8 cellular contexts compared by ENCODE assay signal in genomic region chr1:43545686-43546387, GRCh38. TPM values are rescaled to one million over a fixed set of nuclear protein-coding genes. Genes with fewer than 3 reads are reported as not detected.
A peak's percentile ranks its signal among the peaks of the same experiment; 100 is the strongest.
DNase-seq lines count a peak whose midpoint lies in the region; ATAC-seq and TF ChIP-seq lines count a peak whose summit lies in the region.

No MANE protein-coding gene starts in this region.

- no peaks in the 10 kb centered on the region for H3K36me3 ChIP-seq in mucosa of descending colon (ENCODE audit: low read depth)
- no peaks in the 10 kb centered on the region for H3K36me3 ChIP-seq in CD8-positive, alpha-beta memory T cell (ENCODE audit: insufficient read depth, low read length)

- intact Hi-C loops in mucosa of descending colon (cut with DNase I, micrococcal nuclease) = no loop called here
- intact Hi-C loops in CD4-positive, alpha-beta T cell (cut with DNase I, micrococcal nuclease) = no loop called here
- intact Hi-C loops in natural killer cell (cut with micrococcal nuclease) = no loop called here

- peaks cover 82% of the 10 kb centered on the region for H3K4me1 ChIP-seq in mucosa of descending colon (ENCODE audit: low read depth)
- no peaks in the 10 kb centered on the region for H3K4me1 ChIP-seq in CD8-positive, alpha-beta memory T cell (ENCODE audit: insufficient read depth, low read length)

- H3K27me3 Mint-ChIP-seq in CD4-positive, alpha-beta T cell = peaks cover 13% of the 10 kb centered on the region
- H3K27me3 Mint-ChIP-seq in CD8-positive, alpha-beta memory T cell = peaks cover 10 to 21% of the 10 kb centered on the region in 2 donors
- H3K27me3 Mint-ChIP-seq in natural killer cell (ENCODE audit: low read depth in 2 of 2) = peaks cover 7 to 10% of the 10 kb centered on the region in 2 donors

- TF ChIP-seq CTCF in mucosa of descending colon (IDR thresholded peaks at IDR 0.05) (no peak), natural killer cell (IDR thresholded peaks at IDR 0.05) (no peak)
- no peak for TF ChIP-seq CTCF in CD4-positive, alpha-beta T cell (IDR thresholded peaks at IDR 0.05)

- POLR2A ChIA-PET in CD4-positive, alpha-beta T cell (lab: Charles Lee) = no interaction called here
- POLR2A ChIA-PET in CD8-positive, alpha-beta memory T cell (lab: Charles Lee) = no interaction called here

- peaks cover 6% of the 10 kb centered on the region for H3K4me1 Mint-ChIP-seq in CD4-positive, alpha-beta T cell (ENCODE audit: low read depth)
- peaks cover 4 to 7% (median 4%) of the 10 kb centered on the region in 3 donors for H3K4me1 Mint-ChIP-seq in CD8-positive, alpha-beta memory T cell
- H3K4me1 Mint-ChIP-seq in natural killer cell = peaks cover 0 to 5% of the 10 kb centered on the region in 2 donors

- no peak overlapping the region for H3K4me3 Mint-ChIP-seq in CD4-positive, alpha-beta T cell
- no peak overlapping the region for H3K4me3 Mint-ChIP-seq in CD8-positive, alpha-beta memory T cell
- H3K4me3 Mint-ChIP-seq in natural killer cell = no peak overlapping the region

- ATAC-seq in mucosa of descending colon = peak; percentile 75
- ATAC-seq in CD4-positive, alpha-beta T cell (ENCODE audit: poor library complexity) = no peak
- ATAC-seq in natural killer cell = no peak
- no peak for ATAC-seq in HG03045 (IDR thresholded peaks at IDR 0.05; ENCODE audit: unreplicated experiment)

- H3K9me3 ChIP-seq in mucosa of descending colon = no peaks in the 10 kb centered on the region
- no peaks in the 10 kb centered on the region for H3K9me3 ChIP-seq in CD4-positive, alpha-beta T cell (ENCODE audit: control insufficient read depth, low read length)
- no peaks in the 10 kb centered on the region for H3K9me3 ChIP-seq in CD8-positive, alpha-beta memory T cell (ENCODE audit: low read length)

- CTCF ChIA-PET in CD4-positive, alpha-beta T cell (lab: Charles Lee) = interaction anchor here (0.5 kb wide), 1 partner anchor 839 kb away, joined by 3 read pairs; no protein-coding TSS in a partner anchor
- CTCF ChIA-PET in CD8-positive, alpha-beta memory T cell (lab: Charles Lee) = interaction anchor here (1.3 kb wide), 1 partner anchor 8 kb away, joined by 3 read pairs; no protein-coding TSS in a partner anchor

- peak overlapping the region; percentile 67 for H3K27ac ChIP-seq in cingulate gyrus (ENCODE audit: low read depth, low read length)
- H3K27ac ChIP-seq in CD4-positive, alpha-beta T cell (ENCODE audit: low read depth, low read length) = no peak overlapping the region
- no peak overlapping the region for H3K27ac ChIP-seq in CD8-positive, alpha-beta memory T cell (ENCODE audit: low read depth, low read length)

- H3K36me3 Mint-ChIP-seq in CD4-positive, alpha-beta T cell (ENCODE audit: low read depth) = no peaks in the 10 kb centered on the region
- H3K36me3 Mint-ChIP-seq in CD8-positive, alpha-beta memory T cell = no peaks in the 10 kb centered on the region
- H3K36me3 Mint-ChIP-seq in natural killer cell = no peaks in the 10 kb centered on the region

- no peak overlapping the region for H3K27ac Mint-ChIP-seq in CD4-positive, alpha-beta T cell
- no peak overlapping the region for H3K27ac Mint-ChIP-seq in CD8-positive, alpha-beta memory T cell
- no peak overlapping the region for H3K27ac Mint-ChIP-seq in natural killer cell

- H3K9me3 Mint-ChIP-seq in CD4-positive, alpha-beta T cell = no peaks in the 10 kb centered on the region
- H3K9me3 Mint-ChIP-seq in CD8-positive, alpha-beta memory T cell = no peaks in the 10 kb centered on the region
- H3K9me3 Mint-ChIP-seq in natural killer cell = no peaks in the 10 kb centered on the region

- no peak overlapping the region for H3K4me3 ChIP-seq in mucosa of descending colon
- H3K4me3 ChIP-seq in CD8-positive, alpha-beta memory T cell (ENCODE audit: low read length) = no peak overlapping the region

- no peaks in the 10 kb centered on the region for H3K27me3 ChIP-seq in CD4-positive, alpha-beta T cell (ENCODE audit: control insufficient read depth, insufficient read depth, low read length)
- no peaks in the 10 kb centered on the region for H3K27me3 ChIP-seq in CD8-positive, alpha-beta memory T cell (ENCODE audit: insufficient read depth, low read length, poor library complexity, severe bottlenecking)

- DNase-seq in COLO668 (lab: John Stamatoyannopoulos, UW; ENCODE audit: unreplicated experiment) (peak; percentile 98), NAMALWA (ENCODE audit: low spot score) (peak; percentile 44), mucosa of descending colon (peak; percentile 94 to 98 (median 96)), natural killer cell (no peak)
- DNase-seq in CD4-positive, alpha-beta T cell = no peak
- DNase-seq in CD8-positive, alpha-beta memory T cell = no peak

RNA-seq across cellular contexts. Expression of gene PTPRF, which starts 15.2 kb away (rescaled TPM):
- 100 to 1,000 TPM; 355 to 752 (median 384) TPM for total RNA-seq in mucosa of descending colon
- total RNA-seq in CD4-positive, alpha-beta T cell = under 1 TPM; 0.14 TPM
- total RNA-seq in CD8-positive, alpha-beta memory T cell = under 1 TPM; 0.39 to 0.47 TPM
- not detected for polyA plus RNA-seq in CD8-positive, alpha-beta memory T cell
- total RNA-seq in natural killer cell = 1 to 10 TPM in 1 of 3 donors, under 1 TPM in 1, not detected in 1; 0.12 to 1.9 TPM

Comparison
In these comparisons a context has a peak if more than half of its experiments do, and no peak if none do; other contexts are left out.
1. DNase-seq: peak in COLO668 (single experiment), NAMALWA (single experiment) and mucosa of descending colon (3 of 3); none in CD4-positive, alpha-beta T cell (0 of 10), CD8-positive, alpha-beta memory T cell (0 of 5) and natural killer cell (single experiment).
2. RNA of gene PTPRF, which starts 15.2 kb away (total RNA-seq): 355 to 752 TPM in mucosa of descending colon; 0.39 to 0.47 TPM in CD8-positive, alpha-beta memory T cell, 0.14 TPM in CD4-positive, alpha-beta T cell and 0.12 to 1.9 TPM in natural killer cell; every median in the first group is over 100 times any median in the second.